Comparison of ENCODE assay signal across 8 cellular contexts in the genomic region with DNA sequence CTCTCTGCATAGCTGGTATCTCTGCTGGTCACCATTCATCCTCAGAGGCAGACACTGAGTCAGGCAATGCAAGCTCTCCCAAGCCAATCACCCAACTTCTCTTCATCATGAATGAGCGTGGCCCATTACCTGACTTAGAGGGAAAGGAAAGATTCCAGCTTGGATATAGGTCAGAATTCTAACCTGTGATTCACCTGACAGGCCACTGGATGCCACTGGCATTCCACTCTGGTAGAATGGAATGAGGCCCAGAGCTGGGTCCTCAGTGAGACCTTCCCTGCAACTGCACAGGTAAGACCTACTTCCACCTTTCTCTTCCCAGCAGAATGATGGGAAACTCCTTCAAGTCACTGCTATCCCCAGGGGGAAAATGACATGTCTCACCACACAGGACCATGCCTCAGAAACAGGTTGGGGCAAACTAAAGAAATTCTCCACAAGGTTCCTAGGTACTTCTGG.
DNase-seq lines count a peak whose midpoint lies in the region; ATAC-seq, FAIRE-seq and TF ChIP-seq lines count a peak whose summit lies in the region.

No MANE protein-coding gene starts in this region.

- TF ChIP-seq CTCF in OCI-LY1 (IDR thresholded peaks at IDR 0.05; ENCODE audit: low read length) (peak; percentile 36), pancreas (IDR thresholded peaks at IDR 0.05) (peak; percentile 9 to 57 (median 36)), ovary (IDR thresholded peaks at IDR 0.05) (no peak)

- no peak overlapping the region for H3K4me3 ChIP-seq in OCI-LY1 (ENCODE audit: low read depth, low read length, poor library complexity, severe bottlenecking)
- no peak overlapping the region for H3K4me3 ChIP-seq in pancreas
- no peak overlapping the region for H3K4me3 ChIP-seq in ovary

- H3K9me2 ChIP-seq in OCI-LY1 (ENCODE audit: low read depth, low read length): no peaks in the 10 kb centered on the region

- peak; percentile 82 to 99 (median 97) for ATAC-seq in pancreas

- peak; percentile 5 for DNase-seq in stimulated activated CD4-positive, alpha-beta T cell treated with anti-CD3 and anti-CD28 coated beads, Interleukin-12 subunit alpha, Interleukin-12 subunit beta, amount 100 ng/mL, for 4 hours
- DNase-seq in stimulated activated CD4-positive, alpha-beta T cell treated with anti-CD3 and anti-CD28 coated beads, Interleukin-2, amount 100 ng/mL, for 48 hours: no peak
- DNase-seq in cerebellar cortex (ENCODE audit: low spot score) (peak; percentile 34), pancreas (peak in 3 of 6 donors; percentile 27 to 64 (median 28)), ovary (no peak), HTR-8/SVneo (ENCODE audit: insufficient read length, low spot score) (no peak)
- no peak for DNase-seq in effector CD8-positive, alpha-beta T cell (lab: John Stamatoyannopoulos, UW)

- TF ChIP-seq EP300 in ovary (IDR thresholded peaks at IDR 0.05): no peak

- TF ChIP-seq POLR2A in ovary (IDR thresholded peaks at IDR 0.05): no peak

- H3K36me3 ChIP-seq in OCI-LY1 (ENCODE audit: insufficient read depth, low read length) (no peaks in the 10 kb centered on the region; the same call in 1 of the 2 replicates), pancreas (no peaks in the 10 kb centered on the region), ovary (no peaks in the 10 kb centered on the region)

- intact Hi-C loops in pancreas (cut with DNase I) (loop anchor here in 1 of 3 donors (10.0 kb wide), 2 partner anchors 252 to 562 kb away; no protein-coding TSS in a partner anchor), ovary (cut with DNase I) (no loop called here)

- H3F3A ChIP-seq in OCI-LY1 (ENCODE audit: insufficient read depth, low read length): no peaks in the 10 kb centered on the region

- H3K27me3 ChIP-seq in OCI-LY1 (ENCODE audit: insufficient read depth, low read length) (no peaks in the 10 kb centered on the region), pancreas (no peaks in the 10 kb centered on the region), ovary (no peaks in the 10 kb centered on the region)

- WGBS in pancreas, 2 donors: 71 to 75% methylated on average over 1 of the region's 1 CpG
- WGBS in ovary, 3 donors: 87 to 100% (median 91%) methylated on average over 1 of the region's 1 CpG

- no peak overlapping the region for H3K4me2 ChIP-seq in OCI-LY1 (ENCODE audit: low read length)

- no peaks in the 10 kb centered on the region for H3K79me2 ChIP-seq in OCI-LY1 (ENCODE audit: insufficient read depth, low read length)

- H3K27ac ChIP-seq in OCI-LY1 (ENCODE audit: low read depth, low read length, poor library complexity, severe bottlenecking) (no peak overlapping the region), pancreas (no peak overlapping the region), ovary (no peak overlapping the region)

- H3K9me3 ChIP-seq in OCI-LY1 (ENCODE audit: low read length) (no peaks in the 10 kb centered on the region), pancreas (no peaks in the 10 kb centered on the region), ovary (no peaks in the 10 kb centered on the region)

- no peaks in the 10 kb centered on the region for H4K20me1 ChIP-seq in OCI-LY1 (ENCODE audit: insufficient read depth, low read length)

- no peaks in the 10 kb centered on the region for H3K4me1 ChIP-seq in OCI-LY1 (ENCODE audit: insufficient read depth, low read length, severe bottlenecking)
- H3K4me1 ChIP-seq in pancreas: no peaks in the 10 kb centered on the region
- no peaks in the 10 kb centered on the region for H3K4me1 ChIP-seq in ovary (ENCODE audit: insufficient read depth)

- FAIRE-seq in pancreas (lab: Jason Lieb, UNC): no peak
- no peak for FAIRE-seq in HTR-8/SVneo (lab: Jason Lieb, UNC)

- no peak overlapping the region for H2AFZ ChIP-seq in OCI-LY1 (ENCODE audit: low read length)

- no peak overlapping the region for H3K9ac ChIP-seq in OCI-LY1 (ENCODE audit: low read length)

Comparison
In these comparisons a context has a peak if more than half of its experiments do, and no peak if none do; other contexts are left out.
1. DNase-seq: peak in stimulated activated CD4-positive, alpha-beta T cell treated with anti-CD3 and anti-CD28 coated beads, Interleukin-12 subunit alpha, Interleukin-12 subunit beta, amount 100 ng/mL, for 4 hours (single experiment) and cerebellar cortex (single experiment); none in stimulated activated CD4-positive, alpha-beta T cell treated with anti-CD3 and anti-CD28 coated beads, Interleukin-2, amount 100 ng/mL, for 48 hours (0 of 2), ovary (0 of 5), effector CD8-positive, alpha-beta T cell (single experiment) and HTR-8/SVneo (single experiment).
2. CTCF ChIP-seq: peak in OCI-LY1 (single experiment) and pancreas (4 of 4); none in ovary (0 of 3).